Comparison of ENCODE assay signal across 27 cellular contexts in genomic region chr16:11393861-11394592, GRCh38.
"Had no signal": no experiment of that assay in that cellular context is flagged by ENCODE, and none has a peak within 500 bp of the region (broad histone marks: within the 10 kb centered on the region; RNA-seq: fewer than 3 reads in every experiment).

No MANE protein-coding gene starts in this region.

- H3K4me1 Mint-ChIP-seq: activated CD4-positive, alpha-beta T cell treated with anti-CD3 and anti-CD28 coated beads for 36 hours; central memory CD8-positive, alpha-beta T cell had no signal

- DNase-seq: activated B cell treated with CpG ODN at 0.5 μM for 24 hours; activated CD4-positive, alpha-beta T cell treated with anti-CD3 and anti-CD28 coated beads for 36 hours; activated CD4-positive, alpha-beta T cell treated with anti-CD3 and anti-CD28 coated beads, Interleukin-2, amount 50 U/mL, for 48 hours; activated CD8-positive, alpha-beta memory T cell treated with anti-CD3 and anti-CD28 coated beads, Interleukin-2, amount 50 U/mL, for 48 hours; activated naive CD4-positive, alpha-beta T cell; activated T-cell treated with anti-CD3 and anti-CD28 coated beads, Interleukin-2, amount 50 U/mL, for 4 hours; adrenal gland; colonic mucosa; effector memory CD8-positive, alpha-beta T cell; left cardiac atrium; naive B cell; occipital lobe; stimulated activated CD4-positive, alpha-beta T cell treated with anti-CD3 and anti-CD28 coated beads, Interleukin-4, amount 100 ng/mL, for 1 hour; stimulated activated naive CD4-positive, alpha-beta T cell; T-helper 9 cell; testis; trophoblast cell had no signal

- H3K27me3 ChIP-seq: adrenal gland, colonic mucosa, dorsolateral prefrontal cortex, esophagus muscularis mucosa, testis had no signal

- H3K4me3 Mint-ChIP-seq: activated B cell treated with CpG ODN at 0.5 μM for 24 hours; activated CD4-positive, alpha-beta T cell treated with anti-CD3 and anti-CD28 coated beads for 36 hours; activated naive CD8-positive, alpha-beta T cell; activated T-cell treated with anti-CD3 and anti-CD28 coated beads, Interleukin-2, amount 50 U/mL, for 4 hours; central memory CD8-positive, alpha-beta T cell; effector memory CD8-positive, alpha-beta T cell; naive B cell had no signal

- H3K27me3 Mint-ChIP-seq: activated B cell treated with CpG ODN at 0.5 μM for 24 hours; activated CD4-positive, alpha-beta T cell treated with anti-CD3 and anti-CD28 coated beads for 36 hours; activated naive CD8-positive, alpha-beta T cell; central memory CD8-positive, alpha-beta T cell; effector memory CD8-positive, alpha-beta T cell had no signal

- H3K4me1 ChIP-seq: adrenal gland, colonic mucosa had no signal

- H3K4me3 ChIP-seq: adrenal gland, colonic mucosa, dorsolateral prefrontal cortex, esophagus muscularis mucosa, lung, testis had no signal

- H3K36me3 Mint-ChIP-seq: activated naive CD8-positive, alpha-beta T cell; naive B cell had no signal

- FAIRE-seq: astrocyte, endothelial cell of umbilical vein, frontal cortex, islet of Langerhans had no signal

- H3K27ac ChIP-seq: adrenal gland, colonic mucosa, dorsolateral prefrontal cortex, esophagus muscularis mucosa, testis had no signal

- H3K9me3 ChIP-seq: adrenal gland, colonic mucosa, esophagus muscularis mucosa, testis had no signal

- H3K36me3 ChIP-seq: adrenal gland, colonic mucosa, esophagus muscularis mucosa had no signal

- H3K9me3 Mint-ChIP-seq: activated B cell treated with CpG ODN at 0.5 μM for 24 hours; activated T-cell treated with anti-CD3 and anti-CD28 coated beads, Interleukin-2, amount 50 U/mL, for 4 hours; activated T-helper 2 cell treated with anti-CD3 and anti-CD28 coated beads, Interferon-gamma antibody, Interleukin-2, Interleukin-4, amounts not matched to agents 10 μg/mL and 5 μg/mL and 100 μg/mL, durations not matched to agents 14 hours and 24 hours and 36 hours; central memory CD8-positive, alpha-beta T cell; effector memory CD8-positive, alpha-beta T cell; naive B cell had no signal

- H3K27ac Mint-ChIP-seq: activated B cell treated with CpG ODN at 0.5 μM for 24 hours; activated CD4-positive, alpha-beta T cell treated with anti-CD3 and anti-CD28 coated beads for 36 hours; activated naive CD8-positive, alpha-beta T cell; activated T-helper 2 cell treated with anti-CD3 and anti-CD28 coated beads, Interferon-gamma antibody, Interleukin-2, Interleukin-4, amounts not matched to agents 10 μg/mL and 5 μg/mL and 100 μg/mL, durations not matched to agents 14 hours and 24 hours and 36 hours; naive B cell had no signal
